In genomic region chr15:38414351-38414750, GRCh38 we compare ENCODE assay signal across 8 cellular contexts. TPM values are rescaled to one million over a fixed set of nuclear protein-coding genes. Genes with fewer than 3 reads are reported as not detected.
A peak's percentile ranks its signal among the peaks of the same experiment; 100 is the strongest.
DNase-seq lines count a peak whose midpoint lies in the region; ATAC-seq and TF ChIP-seq lines count a peak whose summit lies in the region.

No MANE protein-coding gene starts in this region.

- no peak overlapping the region for H3K4me3 Mint-ChIP-seq in activated T-cell treated with anti-CD3 and anti-CD28 coated beads, Interleukin-2, amount 50 U/mL, for 24 hours

- H3K36me3 ChIP-seq in PC-3 (ENCODE audit: low read depth, low read length) (no peaks in the 10 kb centered on the region), right lobe of liver (no peaks in the 10 kb centered on the region)

- H3K27me3 Mint-ChIP-seq in activated T-cell treated with anti-CD3 and anti-CD28 coated beads, Interleukin-2, amount 50 U/mL, for 24 hours: peaks cover 54% of the 10 kb centered on the region

- intact Hi-C loops in PC-3 (cut with micrococcal nuclease) (loop anchor here (1.0 to 5.0 kb wide), 4 partner anchors 60 to 419 kb away; partner anchors contain the start of gene SPRED1), dorsolateral prefrontal cortex (cut with DNase I) (loop anchor here (10.0 kb wide), 1 partner anchor 420 kb away; no protein-coding TSS in a partner anchor), right lobe of liver (cut with DNase I) (no loop called here)

- H3K4me3 ChIP-seq in AG04449 (ENCODE audit: low read depth, low read length): no peak overlapping the region
- no peak overlapping the region for H3K4me3 ChIP-seq in PC-3 (ENCODE audit: low read length)
- H3K4me3 ChIP-seq in dorsolateral prefrontal cortex: no peak overlapping the region
- H3K4me3 ChIP-seq in right lobe of liver: no peak overlapping the region

- no peaks in the 10 kb centered on the region for H3K36me3 Mint-ChIP-seq in activated T-cell treated with anti-CD3 and anti-CD28 coated beads, Interleukin-2, amount 50 U/mL, for 24 hours (ENCODE audit: low read depth)

- H3K9me3 ChIP-seq in PC-3 (ENCODE audit: low read length): no peaks in the 10 kb centered on the region
- H3K9me3 ChIP-seq in right lobe of liver: no peaks in the 10 kb centered on the region

- BruUV-seq in PC-3 (replicated peaks; lab: Mats Ljungman, UMichigan): no TSS peak

- CTCF ChIA-PET in AG04449 (lab: Yijun Ruan, JAX) (interaction anchor here (0.6 to 5.5 kb wide), 17 partner anchors 10 to 495 kb away, joined by 3 to 65 read pairs (median 4); no protein-coding TSS in a partner anchor), PC-3 (lab: Charles Lee) (interaction anchor here (0.6 to 1.0 kb wide), 4 partner anchors 16 to 419 kb away, joined by 3 to 6 read pairs (median 5); no protein-coding TSS in a partner anchor)

- TF ChIP-seq POLR2A in right lobe of liver (IDR thresholded peaks at IDR 0.05): no peak

- no peak overlapping the region for H3K27ac Mint-ChIP-seq in activated T-cell treated with anti-CD3 and anti-CD28 coated beads, Interleukin-2, amount 50 U/mL, for 24 hours

- ATAC-seq in GM18867 (IDR thresholded peaks at IDR 0.05; ENCODE audit: unreplicated experiment) (peak; percentile 51), PC-3 (peak; percentile 100), right lobe of liver (peak; percentile 63 to 80 (median 76)), HG03025 (IDR thresholded peaks at IDR 0.05; ENCODE audit: low FRiP score, unreplicated experiment) (no peak)

- H3F3A ChIP-seq in PC-3 (ENCODE audit: low read length, unreplicated experiment): no peaks in the 10 kb centered on the region

- no peak overlapping the region for H3K9ac ChIP-seq in PC-3 (ENCODE audit: low read length)

- H3K27ac ChIP-seq in PC-3 (ENCODE audit: low read length) (no peak overlapping the region), dorsolateral prefrontal cortex (no peak overlapping the region), right lobe of liver (no peak overlapping the region)

- TF ChIP-seq CTCF in AG04449 (IDR thresholded peaks at IDR 0.05; ENCODE audit: insufficient read depth, low read length, missing control alignments): peak; percentile 84
- peak; percentile 93 for TF ChIP-seq CTCF in PC-3 (conservative IDR thresholded peaks at IDR 0.05; ENCODE audit: low read depth, low read length)
- peak; percentile 33 to 76 (median 64) for TF ChIP-seq CTCF in dorsolateral prefrontal cortex (IDR thresholded peaks at IDR 0.05 in 54 of 56, conservative IDR thresholded peaks at IDR 0.05 in 2 of 56; ENCODE audit: low read depth in 1 of 56, partially characterized antibody in 56 of 56)
- peak; percentile 37 to 55 (median 48) for TF ChIP-seq CTCF in right lobe of liver (IDR thresholded peaks at IDR 0.05)

- no peaks in the 10 kb centered on the region for H4K20me1 ChIP-seq in PC-3 (ENCODE audit: low read length)

- POLR2A ChIA-PET in AG04449 (lab: Yijun Ruan, JAX): no interaction called here
- POLR2A ChIA-PET in PC-3 (lab: Charles Lee; ENCODE audit: unreplicated experiment): interaction anchor here (0.6 kb wide), 1 partner anchor 149 kb away, joined by 3 read pairs; no protein-coding TSS in a partner anchor

- no peaks in the 10 kb centered on the region for H3K4me1 Mint-ChIP-seq in activated T-cell treated with anti-CD3 and anti-CD28 coated beads, Interleukin-2, amount 50 U/mL, for 24 hours (ENCODE audit: low read depth)

- H3K4me2 ChIP-seq in PC-3 (ENCODE audit: low read length): no peak overlapping the region

- no peaks in the 10 kb centered on the region for H3K9me2 ChIP-seq in PC-3 (replicated peaks; ENCODE audit: low read length)

- H3K27me3 ChIP-seq in PC-3 (ENCODE audit: low read length) (peaks cover 25% of the 10 kb centered on the region), dorsolateral prefrontal cortex (peaks cover 0 to 1% (median 0%) of the 10 kb centered on the region in 45 donors), right lobe of liver (peaks cover 0 to 4% of the 10 kb centered on the region in 2 donors)

- no peaks in the 10 kb centered on the region for H3K79me2 ChIP-seq in PC-3 (ENCODE audit: low read length)

- no peaks in the 10 kb centered on the region for H3K9me3 Mint-ChIP-seq in activated T-cell treated with anti-CD3 and anti-CD28 coated beads, Interleukin-2, amount 50 U/mL, for 24 hours

- DNase-seq in AG04449 (ENCODE audit: low read depth, low spot score): peak; percentile 12
- DNase-seq in PC-3: peak; percentile 76
- DNase-seq in dorsolateral prefrontal cortex: peak in 9 of 10 donors; percentile 13 to 76 (median 55)
- DNase-seq in right lobe of liver: peak in 1 of 3 donors; percentile 48
- no peak for DNase-seq in activated T-cell treated with anti-CD3 and anti-CD28 coated beads, Interleukin-2, amount 50 U/mL, for 24 hours
- no peak for DNase-seq in NCI-H1105 (lab: John Stamatoyannopoulos, UW)

- H3K4me1 ChIP-seq in PC-3 (ENCODE audit: insufficient read depth, low read length) (no peaks in the 10 kb centered on the region), right lobe of liver (no peaks in the 10 kb centered on the region)

- no peak overlapping the region; the same call in 1 of the 2 replicates for H2AFZ ChIP-seq in PC-3 (ENCODE audit: low read length)

RNA-seq across cellular contexts. Expression of gene FAM98B, which starts 39.6 kb away (rescaled TPM):
- total RNA-seq in PC-3 (2014; rRNA removed): 7.8 and 21.1 TPM in 2 replicates
- total RNA-seq in dorsolateral prefrontal cortex: 10 to 100 TPM; 17.3 to 53.0 (median 30.8) TPM
- total RNA-seq in right lobe of liver: 1 to 10 TPM; 2.6 to 7.6 (median 5.5) TPM

Comparison
In these comparisons a context has a peak if more than half of its experiments do, and no peak if none do; other contexts are left out.
1. DNase-seq: peak in AG04449 (single experiment), PC-3 (single experiment) and dorsolateral prefrontal cortex (9 of 10); none in activated T-cell treated with anti-CD3 and anti-CD28 coated beads, Interleukin-2, amount 50 U/mL, for 24 hours (single experiment) and NCI-H1105 (single experiment).
2. intact Hi-C loops: an anchor here in PC-3 (1.0 to 5.0 kb wide) and dorsolateral prefrontal cortex (10.0 kb wide); none called in right lobe of liver.
3. Peak in every context shown above with its lines, with median percentiles within 50 percentile points of each other: CTCF ChIP-seq.